In genomic region chr2:87594593-87594992, GRCh38 we compare ENCODE assay signal across 7 cellular contexts.
DNase-seq lines count a peak whose midpoint lies in the region; ATAC-seq, FAIRE-seq and TF ChIP-seq lines count a peak whose summit lies in the region.
"Not testable (repeated sequence)": the region's sequence is repeated elsewhere in the genome, so short reads cannot be mapped to it uniquely, and the experiment has no call there.

No MANE protein-coding gene starts in this region.

- H3K4me3 Mint-ChIP-seq in activated CD4-positive, alpha-beta T cell treated with anti-CD3 and anti-CD28 coated beads, Interleukin-2, amount 10 ng/mL, durations not matched to agents 24 days and 14 days: not testable (repeated sequence)

- H3K23ac ChIP-seq in mesenchymal stem cell (ENCODE audit: low read length in 2 of 2): not testable (repeated sequence)

- not testable (repeated sequence) for H3K9me2 ChIP-seq in Karpas-422 (replicated peaks; ENCODE audit: insufficient read depth, low read length)

- H3K79me2 ChIP-seq in Karpas-422 (ENCODE audit: low read length); endothelial cell of umbilical vein (ENCODE audit: control insufficient read depth, insufficient read depth, low read length): not testable (repeated sequence)

- not testable (repeated sequence) for H2BK120ac ChIP-seq in mesenchymal stem cell (ENCODE audit: low read depth, low read length)

- ATAC-seq in gastrocnemius medialis: peak in 1 of 2 donors; percentile 34

- peak overlapping the region in 1 of 2 experiments; percentile 43 for H3K18ac ChIP-seq in mesenchymal stem cell (ENCODE audit: low read depth in 1 of 2, low read length in 2 of 2)

- H3K9ac ChIP-seq in BLaER1; Karpas-422 (ENCODE audit: low read length); endothelial cell of umbilical vein (replicated peaks; ENCODE audit: extremely low read depth, insufficient read depth, low read length); mesenchymal stem cell (ENCODE audit: low read length): not testable (repeated sequence)

- 92% methylated on average over 6 of the region's 7 CpGs for WGBS in mesenchymal stem cell

- not testable (repeated sequence) for H3K27me3 Mint-ChIP-seq in activated CD4-positive, alpha-beta T cell treated with anti-CD3 and anti-CD28 coated beads, Interleukin-2, amount 10 ng/mL, durations not matched to agents 24 days and 14 days

- not testable (repeated sequence) for H3K4ac ChIP-seq in mesenchymal stem cell (ENCODE audit: low read depth in 1 of 2, low read length in 2 of 2)

- H2BK5ac ChIP-seq in mesenchymal stem cell (ENCODE audit: low read depth, low read length, poor library complexity, severe bottlenecking): not testable (repeated sequence)

- not testable (repeated sequence) for H2BK12ac ChIP-seq in mesenchymal stem cell (ENCODE audit: low read length in 2 of 2)

- not testable (repeated sequence) for H3K4me3 ChIP-seq in BLaER1; Karpas-422 (ENCODE audit: low read length); endothelial cell of umbilical vein (replicated peaks in 1 of 3; ENCODE audit: insufficient read depth in 1 of 3, low read depth in 1 of 3, low read length in 3 of 3); left ventricle myocardium inferior; mesenchymal stem cell (ENCODE audit: insufficient read depth in 1 of 2, low read depth in 1 of 2, low read length in 2 of 2); gastrocnemius medialis

- H3K9me1 ChIP-seq in endothelial cell of umbilical vein (replicated peaks; ENCODE audit: control insufficient read depth, extremely low read depth, insufficient read depth, low read length): not testable (repeated sequence)

- not testable (repeated sequence) for H4K20me1 ChIP-seq in BLaER1; Karpas-422 (ENCODE audit: insufficient read depth, low read depth, low read length); endothelial cell of umbilical vein (replicated peaks; ENCODE audit: control insufficient read depth, extremely low read depth, insufficient read depth, low read length)

- not testable (repeated sequence) for H3K36me3 Mint-ChIP-seq in activated CD4-positive, alpha-beta T cell treated with anti-CD3 and anti-CD28 coated beads, Interleukin-2, amount 10 ng/mL, durations not matched to agents 24 days and 14 days (ENCODE audit: low read depth)

- dilution Hi-C loops in endothelial cell of umbilical vein (cut with MboI; ENCODE audit: extremely low pct_ligation_motif_present, low sequenced_read_pairs): not testable (repeated sequence)

- H3K4me2 ChIP-seq in BLaER1: 0 out of 2 replicates have a peak overlapping the region, but pooled peaks have one; percentile 12
- not testable (repeated sequence) for H3K4me2 ChIP-seq in Karpas-422 (ENCODE audit: low read depth, low read length, poor library complexity, severe bottlenecking); endothelial cell of umbilical vein (ENCODE audit: insufficient read depth, low read length); mesenchymal stem cell (ENCODE audit: low read length, poor library complexity, severe bottlenecking)

- not testable (repeated sequence) for H3K14ac ChIP-seq in mesenchymal stem cell (ENCODE audit: low read length in 2 of 2)

- not testable (repeated sequence) for H2AK5ac ChIP-seq in mesenchymal stem cell (ENCODE audit: low read length, severe bottlenecking)

- not testable (repeated sequence) for H3K27ac Mint-ChIP-seq in activated CD4-positive, alpha-beta T cell treated with anti-CD3 and anti-CD28 coated beads, Interleukin-2, amount 10 ng/mL, durations not matched to agents 24 days and 14 days

- H3K4me1 Mint-ChIP-seq in activated CD4-positive, alpha-beta T cell treated with anti-CD3 and anti-CD28 coated beads, Interleukin-2, amount 10 ng/mL, durations not matched to agents 24 days and 14 days: not testable (repeated sequence)

- not testable (repeated sequence) for TF ChIP-seq CTCF in endothelial cell of umbilical vein (IDR thresholded peaks at IDR 0.05; ENCODE audit: extremely low read depth in 1 of 2, insufficient read depth in 1 of 2, low read depth in 1 of 2, low read length in 2 of 2); left ventricle myocardium inferior (IDR thresholded peaks at IDR 0.05; ENCODE audit: borderline replicate concordance); gastrocnemius medialis (IDR thresholded peaks at IDR 0.05 in 4 of 5, conservative IDR thresholded peaks at IDR 0.05 in 1 of 5)

- peak; percentile 70 for FAIRE-seq in endothelial cell of umbilical vein (lab: Jason Lieb, UNC)

- intact Hi-C loops in activated CD4-positive, alpha-beta T cell treated with anti-CD3 and anti-CD28 coated beads, Interleukin-2, amount 10 ng/mL, durations not matched to agents 24 days and 14 days (cut with micrococcal nuclease); endothelial cell of umbilical vein (cut with micrococcal nuclease); left ventricle myocardium inferior (cut with micrococcal nuclease); gastrocnemius medialis (cut with DNase I; ENCODE audit: low total_unique reads): not testable (repeated sequence)

- H2BK15ac ChIP-seq in mesenchymal stem cell (ENCODE audit: low read depth, poor library complexity, severe bottlenecking): not testable (repeated sequence)

- H2AFZ ChIP-seq in Karpas-422 (ENCODE audit: low read length); endothelial cell of umbilical vein (ENCODE audit: low read depth, low read length); mesenchymal stem cell (ENCODE audit: low read depth, low read length): not testable (repeated sequence)

- H3K27me3 ChIP-seq in BLaER1; Karpas-422 (ENCODE audit: low read length); endothelial cell of umbilical vein (ENCODE audit: control insufficient read depth in 2 of 2, insufficient read depth in 2 of 2, low read length in 2 of 2); left ventricle myocardium inferior (ENCODE audit: low read depth); mesenchymal stem cell (ENCODE audit: control insufficient read depth in 1 of 2, insufficient read depth in 1 of 2, low read length in 2 of 2); gastrocnemius medialis: not testable (repeated sequence)

- CTCF ChIA-PET in endothelial cell of umbilical vein (lab: Charles Lee): not testable (repeated sequence)

- H3K36me3 ChIP-seq in BLaER1; Karpas-422 (ENCODE audit: insufficient read depth, low read length); endothelial cell of umbilical vein (ENCODE audit: control insufficient read depth in 2 of 2, extremely low read depth in 1 of 2, insufficient read depth in 2 of 2, low read length in 2 of 2); left ventricle myocardium inferior; mesenchymal stem cell (ENCODE audit: control insufficient read depth in 1 of 2, insufficient read depth in 2 of 2, low read depth in 1 of 2, low read length in 2 of 2); gastrocnemius medialis: not testable (repeated sequence)

- H3K27ac ChIP-seq in BLaER1; Karpas-422 (ENCODE audit: low read length): not testable (repeated sequence)
- peak overlapping the region; percentile 45 for H3K27ac ChIP-seq in endothelial cell of umbilical vein (ENCODE audit: insufficient read depth, low read depth, low read length)
- peak overlapping the region; percentile 82 for H3K27ac ChIP-seq in left ventricle myocardium inferior (replicated peaks)
- H3K27ac ChIP-seq in mesenchymal stem cell (ENCODE audit: low read length, poor library complexity, severe bottlenecking): peak overlapping the region; percentile 5
- H3K27ac ChIP-seq in gastrocnemius medialis: peak overlapping the region in 3 of 4 donors; percentile 56 to 69 (median 58)

- not testable (repeated sequence) for H3K79me1 ChIP-seq in mesenchymal stem cell (replicated peaks; ENCODE audit: low read length, poor library complexity, severe bottlenecking)

- not testable (repeated sequence) for H4K8ac ChIP-seq in mesenchymal stem cell (ENCODE audit: low read length)

- TF ChIP-seq POLR2A in endothelial cell of umbilical vein (IDR thresholded peaks at IDR 0.05; ENCODE audit: low read depth, low read length); gastrocnemius medialis (IDR thresholded peaks at IDR 0.05): not testable (repeated sequence)

- H4K91ac ChIP-seq in mesenchymal stem cell (ENCODE audit: low read length): peak overlapping the region; percentile 39

- BruUV-seq in endothelial cell of umbilical vein (replicated peaks; lab: Mats Ljungman, UMichigan): not testable (repeated sequence)

- in situ Hi-C loops in gastrocnemius medialis (cut with MboI; ENCODE audit: low sequenced_read_pairs in 4 of 4): not testable (repeated sequence)

- not testable (repeated sequence) for H3K9me3 Mint-ChIP-seq in activated CD4-positive, alpha-beta T cell treated with anti-CD3 and anti-CD28 coated beads, Interleukin-2, amount 10 ng/mL, durations not matched to agents 24 days and 14 days

- POLR2A ChIA-PET in endothelial cell of umbilical vein (lab: Charles Lee): not testable (repeated sequence)

- DNase-seq in Karpas-422 (peak; percentile 34), endothelial cell of umbilical vein (ENCODE audit: low read depth, low spot score) (peak; percentile 23), mesenchymal stem cell (peak; percentile 3), gastrocnemius medialis (peak in 1 of 2 donors; percentile 11)
- DNase-seq in activated CD4-positive, alpha-beta T cell treated with anti-CD3 and anti-CD28 coated beads, Interleukin-2, amount 10 ng/mL, durations not matched to agents 24 days and 14 days: peak; percentile 39
- DNase-seq in left ventricle myocardium inferior: not testable (repeated sequence)

- not testable (repeated sequence) for H3K4me1 ChIP-seq in BLaER1, gastrocnemius medialis
- H3K4me1 ChIP-seq in Karpas-422 (ENCODE audit: low read length) (peaks cover 13% of the 10 kb centered on the region), endothelial cell of umbilical vein (ENCODE audit: control insufficient read depth, extremely low read depth, insufficient read depth, low read length) (peaks cover 11% of the 10 kb centered on the region), left ventricle myocardium inferior (peaks cover 18% of the 10 kb centered on the region), mesenchymal stem cell (ENCODE audit: control insufficient read depth, insufficient read depth, low read depth, low read length) (peaks cover 11% of the 10 kb centered on the region)

- H3K9me3 ChIP-seq in BLaER1: peaks cover 13% of the 10 kb centered on the region
- H3K9me3 ChIP-seq in Karpas-422 (ENCODE audit: low read length); endothelial cell of umbilical vein (replicated peaks; ENCODE audit: control insufficient read depth, insufficient read depth, low read length); left ventricle myocardium inferior (replicated peaks); mesenchymal stem cell (ENCODE audit: control insufficient read depth, low read length); gastrocnemius medialis: not testable (repeated sequence)
